Comparison of ENCODE assay signal across 8 cellular contexts in the genomic region with DNA sequence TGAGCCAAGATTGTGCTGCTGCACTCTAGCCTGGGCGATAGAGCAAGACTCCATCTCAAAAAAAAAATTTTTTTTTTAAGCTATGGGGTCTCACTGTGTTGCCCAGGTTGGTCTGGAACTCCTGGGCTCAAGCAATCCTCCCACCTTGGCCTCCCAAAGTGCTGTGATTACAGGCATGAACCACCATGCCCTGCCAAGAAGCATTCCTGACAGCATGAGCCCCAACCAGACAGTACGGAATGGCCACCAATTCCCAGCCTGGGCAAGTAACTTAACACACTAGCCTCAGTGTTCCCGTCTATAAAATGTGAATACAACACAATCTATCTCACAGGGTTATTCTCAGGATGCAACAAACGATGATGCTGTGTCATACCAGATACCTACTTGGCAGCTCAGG. TPM values are rescaled to one million over a fixed set of nuclear protein-coding genes. Genes with fewer than 3 reads are reported as not detected.
DNase-seq lines count a peak whose midpoint lies in the region; ATAC-seq, FAIRE-seq and TF ChIP-seq lines count a peak whose summit lies in the region.

No MANE protein-coding gene starts in this region.

- H4K20me1 ChIP-seq in DOHH2 (ENCODE audit: control insufficient read depth, insufficient read depth, low read depth, low read length) = peaks cover 39% of the 10 kb centered on the region
- peaks cover 57% of the 10 kb centered on the region for H4K20me1 ChIP-seq in OCI-LY3 (ENCODE audit: insufficient read depth, low read length)
- peaks cover 3% of the 10 kb centered on the region for H4K20me1 ChIP-seq in endothelial cell of umbilical vein (replicated peaks; ENCODE audit: control insufficient read depth, extremely low read depth, insufficient read depth, low read length)

- H3K27me3 ChIP-seq in DOHH2 (ENCODE audit: control insufficient read depth, low read length) = no peaks in the 10 kb centered on the region
- H3K27me3 ChIP-seq in OCI-LY3 (ENCODE audit: low read depth, low read length) = no peaks in the 10 kb centered on the region
- H3K27me3 ChIP-seq in endothelial cell of umbilical vein (ENCODE audit: control insufficient read depth in 2 of 2, insufficient read depth in 2 of 2, low read length in 2 of 2) = no peaks in the 10 kb centered on the region
- H3K27me3 ChIP-seq in pancreas = no peaks in the 10 kb centered on the region
- no peaks in the 10 kb centered on the region for H3K27me3 ChIP-seq in prostate gland (replicated peaks; ENCODE audit: insufficient read depth)

- TF ChIP-seq CTCF in DOHH2 (IDR thresholded peaks at IDR 0.05; ENCODE audit: low read depth, low read length, poor library complexity, severe bottlenecking) = no peak
- TF ChIP-seq CTCF in OCI-LY3 (IDR thresholded peaks at IDR 0.05; ENCODE audit: low read depth, low read length) = no peak
- TF ChIP-seq CTCF in endothelial cell of umbilical vein (IDR thresholded peaks at IDR 0.05; ENCODE audit: extremely low read depth in 1 of 2, insufficient read depth in 1 of 2, low read depth in 1 of 2, low read length in 2 of 2) = no peak
- no peak for TF ChIP-seq CTCF in pancreas (IDR thresholded peaks at IDR 0.05)
- no peak for TF ChIP-seq CTCF in prostate gland (IDR thresholded peaks at IDR 0.05)

- 53 to 57% methylated on average over 4 of the region's 4 CpGs for WGBS in pancreas, 2 donors
- WGBS in prostate gland = 76% methylated on average over 4 of the region's 4 CpGs

- H3K9me1 ChIP-seq in endothelial cell of umbilical vein (replicated peaks; ENCODE audit: control insufficient read depth, extremely low read depth, insufficient read depth, low read length) = no peaks in the 10 kb centered on the region

- FAIRE-seq in endothelial cell of umbilical vein (lab: Jason Lieb, UNC) (no peak), pancreas (lab: Jason Lieb, UNC) (no peak)

- H3K4me1 ChIP-seq in DOHH2 (ENCODE audit: control insufficient read depth, low read length) (peaks cover 62% of the 10 kb centered on the region), OCI-LY3 (ENCODE audit: low read length) (peaks cover 13% of the 10 kb centered on the region), endothelial cell of umbilical vein (ENCODE audit: control insufficient read depth, extremely low read depth, insufficient read depth, low read length) (peaks cover 22% of the 10 kb centered on the region), pancreas (peaks cover 9 to 32% (median 18%) of the 10 kb centered on the region in 3 donors), prostate gland (replicated peaks) (no peaks in the 10 kb centered on the region)

- peaks cover 52% of the 10 kb centered on the region for H3K36me3 ChIP-seq in DOHH2 (ENCODE audit: control insufficient read depth, low read length)
- H3K36me3 ChIP-seq in OCI-LY3 (replicated peaks; ENCODE audit: low read depth, low read length) = peaks cover 19% of the 10 kb centered on the region
- no peaks in the 10 kb centered on the region for H3K36me3 ChIP-seq in endothelial cell of umbilical vein (ENCODE audit: control insufficient read depth in 2 of 2, extremely low read depth in 1 of 2, insufficient read depth in 2 of 2, low read length in 2 of 2)
- H3K36me3 ChIP-seq in pancreas = no peaks in the 10 kb centered on the region
- H3K36me3 ChIP-seq in prostate gland = no peaks in the 10 kb centered on the region

- H3K4me3 ChIP-seq in DOHH2 (ENCODE audit: low read length) (peak overlapping the region; percentile 93), OCI-LY3 (ENCODE audit: low read length) (peak overlapping the region; percentile 87), endothelial cell of umbilical vein (replicated peaks in 1 of 3; ENCODE audit: insufficient read depth in 1 of 3, low read depth in 1 of 3, low read length in 3 of 3) (peak overlapping the region; percentile 70 to 98 (median 88)), pancreas (peak overlapping the region in 3 of 4 donors; percentile 77 to 99 (median 79)), prostate gland (no peak overlapping the region)

- DNase-seq in endothelial cell of umbilical vein (ENCODE audit: low read depth, low spot score) (no peak), pancreas (no peak), prostate gland (ENCODE audit: low spot score) (no peak), COR-L47 (lab: John Stamatoyannopoulos, UW) (no peak)

- H3K9ac ChIP-seq in OCI-LY3 (ENCODE audit: low read length) (peak overlapping the region; percentile 89; the same call in 1 of the 2 replicates), endothelial cell of umbilical vein (replicated peaks; ENCODE audit: extremely low read depth, insufficient read depth, low read length) (peak overlapping the region; percentile 76)

- H3F3A ChIP-seq in DOHH2 (ENCODE audit: control insufficient read depth, insufficient read depth) = peaks cover 23% of the 10 kb centered on the region

- TF ChIP-seq POLR2A in endothelial cell of umbilical vein (IDR thresholded peaks at IDR 0.05; ENCODE audit: low read depth, low read length) (no peak), prostate gland (IDR thresholded peaks at IDR 0.05) (no peak)

- POLR2A ChIA-PET in endothelial cell of umbilical vein (lab: Charles Lee) = no interaction called here

- H3K4me2 ChIP-seq in DOHH2 (ENCODE audit: low read length) = peak overlapping the region; percentile 96
- peak overlapping the region; percentile 96 for H3K4me2 ChIP-seq in OCI-LY3 (ENCODE audit: low read length)
- H3K4me2 ChIP-seq in endothelial cell of umbilical vein (ENCODE audit: insufficient read depth, low read length) = peak overlapping the region; percentile 91

- CTCF ChIA-PET in endothelial cell of umbilical vein (lab: Charles Lee) = interaction anchor here (2.3 kb wide), 1 partner anchor 34 kb away, joined by 9 read pairs; no protein-coding TSS in a partner anchor

- H3K27ac ChIP-seq in DOHH2 (ENCODE audit: low read depth, low read length) (peak overlapping the region; percentile 92), OCI-LY3 (ENCODE audit: low read length) (no peak overlapping the region), endothelial cell of umbilical vein (ENCODE audit: insufficient read depth, low read depth, low read length) (no peak overlapping the region), pancreas (peak overlapping the region in 2 of 4 donors; percentile 82 to 83), prostate gland (peak overlapping the region in 1 of 2 donors; percentile 88)

- H3K9me3 ChIP-seq in DOHH2 (ENCODE audit: control insufficient read depth, insufficient read depth, low read length) (no peaks in the 10 kb centered on the region), OCI-LY3 (ENCODE audit: insufficient read depth, low read length) (no peaks in the 10 kb centered on the region), endothelial cell of umbilical vein (replicated peaks; ENCODE audit: control insufficient read depth, insufficient read depth, low read length) (no peaks in the 10 kb centered on the region), pancreas (no peaks in the 10 kb centered on the region), prostate gland (no peaks in the 10 kb centered on the region)

- ATAC-seq in pancreas = no peak
- ATAC-seq in HG03175 (IDR thresholded peaks at IDR 0.05; ENCODE audit: unreplicated experiment) = no peak
- no peak for ATAC-seq in GM21528 (IDR thresholded peaks at IDR 0.05; ENCODE audit: low FRiP score, unreplicated experiment)

- intact Hi-C loops in endothelial cell of umbilical vein (cut with micrococcal nuclease) = loop anchor here (1.0 kb wide), 1 partner anchor 15 kb away; no protein-coding TSS in a partner anchor
- intact Hi-C loops in pancreas (cut with DNase I) = no loop called here
- intact Hi-C loops in prostate gland (cut with DNase I) = no loop called here

- H3K79me2 ChIP-seq in DOHH2 (ENCODE audit: control insufficient read depth, low read length) = peaks cover 74% of the 10 kb centered on the region
- H3K79me2 ChIP-seq in OCI-LY3 (ENCODE audit: low read length) = peaks cover 71% of the 10 kb centered on the region
- H3K79me2 ChIP-seq in endothelial cell of umbilical vein (ENCODE audit: control insufficient read depth, insufficient read depth, low read length) = peaks cover 71% of the 10 kb centered on the region

- dilution Hi-C loops in endothelial cell of umbilical vein (cut with MboI; ENCODE audit: extremely low pct_ligation_motif_present, low sequenced_read_pairs) = no loop called here

- BruUV-seq in endothelial cell of umbilical vein (replicated peaks; lab: Mats Ljungman, UMichigan) = no TSS peak

- no peak overlapping the region for H2AFZ ChIP-seq in OCI-LY3 (ENCODE audit: low read depth, low read length)
- no peak overlapping the region for H2AFZ ChIP-seq in endothelial cell of umbilical vein (ENCODE audit: low read depth, low read length)

- no peaks in the 10 kb centered on the region for H3K9me2 ChIP-seq in DOHH2 (replicated peaks; ENCODE audit: control insufficient read depth, low read length)

TF ChIP-seq in endothelial cell of umbilical vein, 7 proteins besides CTCF, POLR2A, EP300 and RAD21:
- TF ChIP-seq, protein P1, sequence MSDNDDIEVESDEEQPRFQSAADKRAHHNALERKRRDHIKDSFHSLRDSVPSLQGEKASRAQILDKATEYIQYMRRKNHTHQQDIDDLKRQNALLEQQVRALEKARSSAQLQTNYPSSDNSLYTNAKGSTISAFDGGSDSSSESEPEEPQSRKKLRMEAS (IDR thresholded peaks at IDR 0.05; ENCODE audit: insufficient read depth, insufficient read length) = no peak

RNA-seq across cellular contexts. Expression of a gene that starts 2.1 kb away (rescaled TPM):
- total RNA-seq in endothelial cell of umbilical vein (510 and 586 TPM in 2 replicates), pancreas (100 to 1,000 TPM; 153 to 306 (median 208) TPM), prostate gland (100 to 1,000 TPM; 187 to 226 TPM)
- polyA plus RNA-seq in endothelial cell of umbilical vein (287 and 288 TPM in 2 replicates), pancreas (100 to 1,000 TPM; 114 to 122 TPM)
- 268 and 345 TPM in 2 replicates for polyA plus RNA-seq in endothelial cell of umbilical vein (2011; cell fraction: cytosol; rRNA removed)
- polyA plus RNA-seq in endothelial cell of umbilical vein (2011; cell fraction: nucleus; rRNA removed) = 184 and 232 TPM in 2 replicates
- 369 and 460 TPM in 2 replicates for polyA plus RNA-seq in endothelial cell of umbilical vein (2012)
- 228 and 298 TPM in 2 replicates for polyA minus RNA-seq in endothelial cell of umbilical vein
- 446 TPM for polyA minus RNA-seq in endothelial cell of umbilical vein (2011; cell fraction: cytosol; rRNA and poly(A)+ RNA removed)
- polyA minus RNA-seq in endothelial cell of umbilical vein (2011; cell fraction: nucleus; rRNA and poly(A)+ RNA removed) = 75.3 and 101 TPM in 2 replicates

Comparison
In these comparisons a context has a peak if more than half of its experiments do, and no peak if none do; other contexts are left out.
1. H3K4me3 ChIP-seq: peak in DOHH2 (single experiment), OCI-LY3 (single experiment), endothelial cell of umbilical vein (3 of 3) and pancreas (3 of 4); none in prostate gland (0 of 2).
2. Peak in every context shown above with its lines, with median percentiles within 50 percentile points of each other: H3K4me2 ChIP-seq.